Comparison of ENCODE assay signal across 7 cellular contexts in genomic region chr15:44738340-44738984, GRCh38. TPM values are rescaled to one million over a fixed set of nuclear protein-coding genes. Genes with fewer than 3 reads are reported as not detected.
A peak's percentile ranks its signal among the peaks of the same experiment; 100 is the strongest.
DNase-seq lines count a peak whose midpoint lies in the region; ATAC-seq and TF ChIP-seq lines count a peak whose summit lies in the region.

No MANE protein-coding gene starts in this region.

- H3K36me3 Mint-ChIP-seq in nephron progenitor cell (ENCODE audit: low read depth), result no peaks in the 10 kb centered on the region

- H3K4me3 Mint-ChIP-seq in nephron progenitor cell, result no peak overlapping the region

- peak; percentile 66 for TF ChIP-seq CTCF in GM06990 (IDR thresholded peaks at IDR 0.05; ENCODE audit: insufficient read depth, low read length, poor library complexity, severe bottlenecking)
- TF ChIP-seq CTCF in Loucy (conservative IDR thresholded peaks at IDR 0.05; ENCODE audit: low read length), result peak; percentile 93
- peak; percentile 59 for TF ChIP-seq CTCF in nephron progenitor cell (IDR thresholded peaks at IDR 0.05)

- no peaks in the 10 kb centered on the region for H3K9me2 ChIP-seq in Loucy (replicated peaks; ENCODE audit: low read depth, low read length)

- no peaks in the 10 kb centered on the region for H3F3A ChIP-seq in Loucy (ENCODE audit: low read depth)

- peaks cover 13% of the 10 kb centered on the region for H3K4me1 Mint-ChIP-seq in nephron progenitor cell

- ATAC-seq in esophagus mucosa, result peak; percentile 45
- no peak for ATAC-seq in HG02610 (IDR thresholded peaks at IDR 0.05; ENCODE audit: unreplicated experiment)
- ATAC-seq in GM21360 (IDR thresholded peaks at IDR 0.05; ENCODE audit: unreplicated experiment), result no peak

- DNase-seq in GM06990 (ENCODE audit: extremely low read depth, insufficient read length), result no peak
- peak; percentile 19 for DNase-seq in SW480 (ENCODE audit: low spot score)
- no peak for DNase-seq in nephron progenitor cell

- H3K9me3 ChIP-seq in Loucy (ENCODE audit: insufficient read depth, low read depth, low read length), result no peaks in the 10 kb centered on the region

- no peaks in the 10 kb centered on the region for H3K4me1 ChIP-seq in Loucy (ENCODE audit: insufficient read depth, low read length, poor library complexity, severe bottlenecking)

- H3K27me3 Mint-ChIP-seq in nephron progenitor cell (ENCODE audit: low read depth, poor library complexity), result no peaks in the 10 kb centered on the region

- no peak overlapping the region for H3K27ac Mint-ChIP-seq in nephron progenitor cell

- H3K27me3 ChIP-seq in GM06990 (replicated peaks; ENCODE audit: control insufficient read depth, insufficient read depth, low read length), result no peaks in the 10 kb centered on the region
- H3K27me3 ChIP-seq in Loucy (ENCODE audit: insufficient read depth, low read length, poor library complexity, severe bottlenecking), result no peaks in the 10 kb centered on the region

- H4K20me1 ChIP-seq in Loucy (ENCODE audit: insufficient read depth, low read length, poor library complexity, severe bottlenecking), result no peaks in the 10 kb centered on the region

- H3K79me2 ChIP-seq in Loucy (ENCODE audit: insufficient read depth, low read length), result no peaks in the 10 kb centered on the region

- H3K4me2 ChIP-seq in Loucy (ENCODE audit: low read depth, low read length, poor library complexity, severe bottlenecking), result no peak overlapping the region

- no peak overlapping the region for H2AFZ ChIP-seq in Loucy (ENCODE audit: low read length)

- no peaks in the 10 kb centered on the region for H3K36me3 ChIP-seq in GM06990 (ENCODE audit: control insufficient read depth, insufficient read depth, low read length)
- H3K36me3 ChIP-seq in Loucy (ENCODE audit: insufficient read depth, low read length), result no peaks in the 10 kb centered on the region

- H3K9ac ChIP-seq in Loucy (ENCODE audit: low read depth, low read length, poor library complexity, severe bottlenecking), result no peak overlapping the region

- peak overlapping the region; percentile 38 for H3K4me3 ChIP-seq in GM06990 (replicated peaks; ENCODE audit: low read depth, low read length)
- H3K4me3 ChIP-seq in Loucy (ENCODE audit: low read length, poor library complexity, severe bottlenecking), result no peak overlapping the region

- H3K9me3 Mint-ChIP-seq in nephron progenitor cell, result peaks cover 30% of the 10 kb centered on the region

RNA-seq across cellular contexts. Expression of gene TRIM69, which starts 2.1 kb away (rescaled TPM):
- 17.9 TPM for total RNA-seq in esophagus mucosa

RNA-seq across cellular contexts. Expression of gene B2M, which starts 27.1 kb away (rescaled TPM):
- 469 TPM for total RNA-seq in esophagus mucosa

RNA-seq across cellular contexts. Expression of gene PATL2, which starts 27.3 kb away (rescaled TPM):
- total RNA-seq in esophagus mucosa, result 1.2 TPM
